Comparison of ENCODE assay signal across 14 cellular contexts in genomic region chr16:4700380-4700996, GRCh38. TPM values are rescaled to one million over a fixed set of nuclear protein-coding genes. Genes with fewer than 3 reads are reported as not detected.
DNase-seq lines count a peak whose midpoint lies in the region; ATAC-seq and TF ChIP-seq lines count a peak whose summit lies in the region.
"Had no signal": no experiment of that assay in that cellular context is flagged by ENCODE, and none has a peak within 500 bp of the region (broad histone marks: within the 10 kb centered on the region; RNA-seq: fewer than 3 reads in every experiment).

No MANE protein-coding gene starts in this region.

- ATAC-seq in natural killer cell treated with Interleukin-12 subunit alpha and Interleukin-12 subunit beta and Interleukin-15 and Interleukin-18, amount 100 ng/mL, for 72 hours = no peak
- ATAC-seq in natural killer cell = no peak
- no peak for ATAC-seq in HG03159 (IDR thresholded peaks at IDR 0.05; ENCODE audit: unreplicated experiment)
- ATAC-seq: left lung had no signal

- H3K9me3 ChIP-seq in OCI-LY7 (ENCODE audit: low read length) = no peaks in the 10 kb centered on the region
- H3K9me3 ChIP-seq: left lung, right atrium auricular region had no signal

- no peaks in the 10 kb centered on the region for H3K79me2 ChIP-seq in OCI-LY7 (ENCODE audit: insufficient read depth, low read depth, low read length)

- no peak overlapping the region for H2AFZ ChIP-seq in OCI-LY7 (ENCODE audit: low read length)

- peaks cover 2% of the 10 kb centered on the region in 2 donors for H3K4me1 Mint-ChIP-seq in natural killer cell treated with Interleukin-12 subunit alpha and Interleukin-12 subunit beta and Interleukin-15 and Interleukin-18, amount 100 ng/mL, for 72 hours (ENCODE audit: low read depth in 2 of 2)
- H3K4me1 Mint-ChIP-seq in natural killer cell = peaks cover 3 to 7% of the 10 kb centered on the region in 2 donors

- peak; percentile 37 for DNase-seq in natural killer cell treated with Interleukin-12 subunit alpha and Interleukin-12 subunit beta and Interleukin-15 and Interleukin-18, amount 100 ng/mL, for 72 hours (ENCODE audit: low spot score)
- DNase-seq in natural killer cell (no peak), epithelial cell of prostate (ENCODE audit: low read depth, low spot score) (peak; percentile 31), AG08395 (ENCODE audit: low spot score) (no peak), EL (no peak), OCI-LY7 (ENCODE audit: low spot score) (no peak)
- DNase-seq in activated CD8-positive, alpha-beta memory T cell treated with anti-CD3 and anti-CD28 coated beads, Interleukin-2, amount 50 U/mL, for 1 hour (ENCODE audit: extremely low read depth) = peak; percentile 20
- DNase-seq: Calu3, NCI-H1436, NCI-H2227 treated with DMSO at 0.1 percent for 48 hours had no signal

- POLR2A ChIA-PET in OCI-LY7 (lab: Charles Lee) = no interaction called here

- H3K9me2 ChIP-seq in OCI-LY7 (ENCODE audit: insufficient read depth, low read length) = no peaks in the 10 kb centered on the region

- H3K4me1 ChIP-seq in OCI-LY7 (ENCODE audit: insufficient read depth, low read length, poor library complexity, severe bottlenecking) = no peaks in the 10 kb centered on the region
- H3K4me1 ChIP-seq: left lung had no signal

- H3K27ac Mint-ChIP-seq in natural killer cell treated with Interleukin-12 subunit alpha and Interleukin-12 subunit beta and Interleukin-15 and Interleukin-18, amount 100 ng/mL, for 72 hours = no peak overlapping the region
- no peak overlapping the region for H3K27ac Mint-ChIP-seq in natural killer cell

- H3K36me3 Mint-ChIP-seq in natural killer cell treated with Interleukin-12 subunit alpha and Interleukin-12 subunit beta and Interleukin-15 and Interleukin-18, amount 100 ng/mL, for 72 hours = peaks cover 6% of the 10 kb centered on the region
- H3K36me3 Mint-ChIP-seq in natural killer cell = no peaks in the 10 kb centered on the region

- H3K4me2 ChIP-seq in OCI-LY7 (ENCODE audit: low read length) = no peak overlapping the region

- H3K4me3 ChIP-seq in OCI-LY7 (ENCODE audit: low read depth, low read length, poor library complexity, severe bottlenecking) = no peak overlapping the region
- H3K4me3 ChIP-seq: left lung, right atrium auricular region had no signal

- no peaks in the 10 kb centered on the region for H3K27me3 Mint-ChIP-seq in natural killer cell treated with Interleukin-12 subunit alpha and Interleukin-12 subunit beta and Interleukin-15 and Interleukin-18, amount 100 ng/mL, for 72 hours
- H3K27me3 Mint-ChIP-seq in natural killer cell (ENCODE audit: low read depth in 2 of 2) = no peaks in the 10 kb centered on the region

- intact Hi-C loops in natural killer cell (cut with micrococcal nuclease) = no loop called here
- intact Hi-C loops in OCI-LY7 (cut with micrococcal nuclease; ENCODE audit: unreplicated experiment) = no loop called here

- TF ChIP-seq CTCF in natural killer cell (IDR thresholded peaks at IDR 0.05) = no peak
- no peak for TF ChIP-seq CTCF in OCI-LY7 (conservative IDR thresholded peaks at IDR 0.05; ENCODE audit: low read length)

- H3K27ac ChIP-seq in epithelial cell of prostate (no peak overlapping the region), OCI-LY7 (ENCODE audit: low read depth, low read length, poor library complexity, severe bottlenecking) (no peak overlapping the region)
- H3K27ac ChIP-seq: left lung, right atrium auricular region had no signal

- no peak overlapping the region for H3K4me3 Mint-ChIP-seq in natural killer cell treated with Interleukin-12 subunit alpha and Interleukin-12 subunit beta and Interleukin-15 and Interleukin-18, amount 100 ng/mL, for 72 hours
- H3K4me3 Mint-ChIP-seq in natural killer cell = no peak overlapping the region

- CTCF ChIA-PET in OCI-LY7 (lab: Charles Lee; ENCODE audit: unreplicated experiment) = no interaction called here

- no TSS peak for BruUV-seq in OCI-LY7 (replicated peaks; lab: Mats Ljungman, UMichigan)

- H3K36me3 ChIP-seq in OCI-LY7 (ENCODE audit: insufficient read depth, low read length) = peaks cover 63% of the 10 kb centered on the region; the same call in 1 of the 2 replicates

- H4K20me1 ChIP-seq in OCI-LY7 (ENCODE audit: insufficient read depth, low read length) = no peaks in the 10 kb centered on the region

- H3K9me3 Mint-ChIP-seq in natural killer cell treated with Interleukin-12 subunit alpha and Interleukin-12 subunit beta and Interleukin-15 and Interleukin-18, amount 100 ng/mL, for 72 hours = no peaks in the 10 kb centered on the region
- H3K9me3 Mint-ChIP-seq in natural killer cell = no peaks in the 10 kb centered on the region

RNA-seq across cellular contexts. Expression of gene NUDT16L1, which starts 7.1 kb away (rescaled TPM):
- 10 to 100 TPM; 37.3 to 57.0 TPM for total RNA-seq in natural killer cell treated with Interleukin-12 subunit alpha and Interleukin-12 subunit beta and Interleukin-15 and Interleukin-18, amount 100 ng/mL, for 72 hours
- total RNA-seq in natural killer cell (10 to 100 TPM; 30.8 to 39.1 (median 35.0) TPM), OCI-LY7 (2022) (15.9 and 18.9 TPM in 2 replicates)
- total RNA-seq in OCI-LY7 (2014; rRNA removed; shearing (Covaris generic)) = 14.9 and 17.8 TPM in 2 replicates

RNA-seq across cellular contexts. Expression of gene ANKS3, which starts 33.6 kb away (rescaled TPM):
- total RNA-seq in natural killer cell treated with Interleukin-12 subunit alpha and Interleukin-12 subunit beta and Interleukin-15 and Interleukin-18, amount 100 ng/mL, for 72 hours = 10 to 100 TPM; 19.0 to 39.1 TPM
- total RNA-seq in natural killer cell = 10 to 100 TPM; 19.7 to 20.8 (median 20.5) TPM
- total RNA-seq in OCI-LY7 (2014; rRNA removed; shearing (Covaris generic)) = 17.6 and 19.5 TPM in 2 replicates
- total RNA-seq in OCI-LY7 (2022) = 21.7 and 25.4 TPM in 2 replicates

RNA-seq across cellular contexts. Expression of gene DNAAF8, which starts 33.8 kb away (rescaled TPM):
- under 1 TPM in 1 of 2 donors, not detected in 1; 0.53 TPM for total RNA-seq in natural killer cell treated with Interleukin-12 subunit alpha and Interleukin-12 subunit beta and Interleukin-15 and Interleukin-18, amount 100 ng/mL, for 72 hours
- under 1 TPM in 1 of 3 donors, not detected in 2; 0.54 TPM for total RNA-seq in natural killer cell
- 0.36 and 0.38 TPM in 2 replicates for total RNA-seq in OCI-LY7 (2014; rRNA removed; shearing (Covaris generic))
- 1.1 TPM in 1 of 2 replicates, not detected in the other for total RNA-seq in OCI-LY7 (2022)
- total RNA-seq: mononuclear cell had no signal

Comparison
In these comparisons a context has a peak if more than half of its experiments do, and no peak if none do; other contexts are left out.
1. DNase-seq: peak in natural killer cell treated with Interleukin-12 subunit alpha and Interleukin-12 subunit beta and Interleukin-15 and Interleukin-18, amount 100 ng/mL, for 72 hours (single experiment), activated CD8-positive, alpha-beta memory T cell treated with anti-CD3 and anti-CD28 coated beads, Interleukin-2, amount 50 U/mL, for 1 hour (single experiment) and epithelial cell of prostate (single experiment); none in natural killer cell (single experiment), AG08395 (single experiment), EL (single experiment) and OCI-LY7 (single experiment).